Comparison of ENCODE assay signal across 8 cellular contexts in genomic region chr4:165301833-165302232, GRCh38. TPM values are rescaled to one million over a fixed set of nuclear protein-coding genes. Genes with fewer than 3 reads are reported as not detected.
A peak's percentile ranks its signal among the peaks of the same experiment; 100 is the strongest.
DNase-seq lines count a peak whose midpoint lies in the region; ATAC-seq and TF ChIP-seq lines count a peak whose summit lies in the region.

No MANE protein-coding gene starts in this region.

- no peaks in the 10 kb centered on the region for H3K9me3 Mint-ChIP-seq in activated CD4-positive, alpha-beta T cell treated with anti-CD3 and anti-CD28 coated beads, Interleukin-2, amount 10 ng/mL, durations not matched to agents 24 days and 14 days

- no peak for TF ChIP-seq CTCF in OCI-LY3 (IDR thresholded peaks at IDR 0.05; ENCODE audit: low read depth, low read length)
- TF ChIP-seq CTCF in fibroblast of pulmonary artery (IDR thresholded peaks at IDR 0.05; ENCODE audit: low read length, missing control alignments): no peak
- no peak for TF ChIP-seq CTCF in ovary (IDR thresholded peaks at IDR 0.05)

- H3K9me3 ChIP-seq in OCI-LY3 (ENCODE audit: insufficient read depth, low read length): no peaks in the 10 kb centered on the region
- H3K9me3 ChIP-seq in ovary: no peaks in the 10 kb centered on the region

- peak; percentile 79 for DNase-seq in activated CD4-positive, alpha-beta T cell treated with anti-CD3 and anti-CD28 coated beads, Interleukin-2, amount 10 ng/mL, durations not matched to agents 24 days and 14 days
- no peak for DNase-seq in activated CD4-positive, alpha-beta T cell treated with anti-CD3 and anti-CD28 coated beads, Interleukin-2, amount 50 U/mL, for 1 hour
- DNase-seq in fibroblast of pulmonary artery (ENCODE audit: low read depth): no peak
- no peak for DNase-seq in SKM-1 (lab: John Stamatoyannopoulos, UW; ENCODE audit: unreplicated experiment)
- DNase-seq in ovary: no peak
- DNase-seq in iPS-NIHi7 (ENCODE audit: extremely low spot score): no peak

- peak overlapping the region; percentile 75 for H3K4me3 Mint-ChIP-seq in activated CD4-positive, alpha-beta T cell treated with anti-CD3 and anti-CD28 coated beads, Interleukin-2, amount 10 ng/mL, durations not matched to agents 24 days and 14 days

- peaks cover 39% of the 10 kb centered on the region for H3K36me3 Mint-ChIP-seq in activated CD4-positive, alpha-beta T cell treated with anti-CD3 and anti-CD28 coated beads, Interleukin-2, amount 10 ng/mL, durations not matched to agents 24 days and 14 days (ENCODE audit: low read depth)

- ATAC-seq in HG02610 (IDR thresholded peaks at IDR 0.05; ENCODE audit: unreplicated experiment): peak; percentile 88

- H3K79me2 ChIP-seq in OCI-LY3 (ENCODE audit: low read length): no peaks in the 10 kb centered on the region

- peak overlapping the region; percentile 37 for H3K4me2 ChIP-seq in OCI-LY3 (ENCODE audit: low read length)

- peaks cover 6% of the 10 kb centered on the region for H3K36me3 ChIP-seq in OCI-LY3 (replicated peaks; ENCODE audit: low read depth, low read length)
- H3K36me3 ChIP-seq in ovary: no peaks in the 10 kb centered on the region

- H3K27me3 Mint-ChIP-seq in activated CD4-positive, alpha-beta T cell treated with anti-CD3 and anti-CD28 coated beads, Interleukin-2, amount 10 ng/mL, durations not matched to agents 24 days and 14 days: no peaks in the 10 kb centered on the region

- H3K4me1 Mint-ChIP-seq in activated CD4-positive, alpha-beta T cell treated with anti-CD3 and anti-CD28 coated beads, Interleukin-2, amount 10 ng/mL, durations not matched to agents 24 days and 14 days: peaks cover 23% of the 10 kb centered on the region

- 0 to 6% (median 0%) methylated on average over 1 of the region's 1 CpG for WGBS in ovary, 3 donors

- intact Hi-C loops in activated CD4-positive, alpha-beta T cell treated with anti-CD3 and anti-CD28 coated beads, Interleukin-2, amount 10 ng/mL, durations not matched to agents 24 days and 14 days (cut with micrococcal nuclease): loop anchor here (1.0 to 5.0 kb wide), 4 partner anchors 10 to 97 kb away; partner anchors contain the start of gene MSMO1
- intact Hi-C loops in ovary (cut with DNase I): no loop called here

- H2AFZ ChIP-seq in OCI-LY3 (ENCODE audit: low read depth, low read length): no peak overlapping the region

- H3K27ac Mint-ChIP-seq in activated CD4-positive, alpha-beta T cell treated with anti-CD3 and anti-CD28 coated beads, Interleukin-2, amount 10 ng/mL, durations not matched to agents 24 days and 14 days: peak overlapping the region; percentile 74

- no peaks in the 10 kb centered on the region for H4K20me1 ChIP-seq in OCI-LY3 (ENCODE audit: insufficient read depth, low read length)

- TF ChIP-seq EP300 in ovary (IDR thresholded peaks at IDR 0.05): no peak

- H3K4me1 ChIP-seq in OCI-LY3 (ENCODE audit: low read length) (peaks cover 5% of the 10 kb centered on the region), ovary (ENCODE audit: insufficient read depth) (no peaks in the 10 kb centered on the region)

- H3K27ac ChIP-seq in OCI-LY3 (ENCODE audit: low read length) (no peak overlapping the region), ovary (no peak overlapping the region)

- TF ChIP-seq POLR2A in ovary (IDR thresholded peaks at IDR 0.05): no peak

- peak overlapping the region; percentile 18 for H3K4me3 ChIP-seq in OCI-LY3 (ENCODE audit: low read length)
- peak overlapping the region; percentile 23 for H3K4me3 ChIP-seq in fibroblast of pulmonary artery (replicated peaks; ENCODE audit: low read depth, low read length)
- no peak overlapping the region for H3K4me3 ChIP-seq in ovary

- H3K9ac ChIP-seq in OCI-LY3 (ENCODE audit: low read length): no peak overlapping the region

- no peaks in the 10 kb centered on the region for H3K27me3 ChIP-seq in OCI-LY3 (ENCODE audit: low read depth, low read length)
- no peaks in the 10 kb centered on the region for H3K27me3 ChIP-seq in ovary

RNA-seq across cellular contexts. Expression of gene MSMO1, which starts 25.6 kb away (rescaled TPM):
- total RNA-seq in activated CD4-positive, alpha-beta T cell treated with anti-CD3 and anti-CD28 coated beads, Interleukin-2, amount 10 ng/mL, durations not matched to agents 24 days and 14 days: 82.0 and 82.3 TPM in 2 replicates
- total RNA-seq in ovary: 100 to 1,000 TPM in 1 of 7 donors, 10 to 100 TPM in 6; 19.8 to 172 (median 25.7) TPM
- polyA plus RNA-seq in ovary: 100 to 1,000 TPM in 1 of 2 donors, 10 to 100 TPM in 1; 16.7 to 199 TPM
